30 cellular contexts compared by ENCODE assay signal in the genomic region with DNA sequence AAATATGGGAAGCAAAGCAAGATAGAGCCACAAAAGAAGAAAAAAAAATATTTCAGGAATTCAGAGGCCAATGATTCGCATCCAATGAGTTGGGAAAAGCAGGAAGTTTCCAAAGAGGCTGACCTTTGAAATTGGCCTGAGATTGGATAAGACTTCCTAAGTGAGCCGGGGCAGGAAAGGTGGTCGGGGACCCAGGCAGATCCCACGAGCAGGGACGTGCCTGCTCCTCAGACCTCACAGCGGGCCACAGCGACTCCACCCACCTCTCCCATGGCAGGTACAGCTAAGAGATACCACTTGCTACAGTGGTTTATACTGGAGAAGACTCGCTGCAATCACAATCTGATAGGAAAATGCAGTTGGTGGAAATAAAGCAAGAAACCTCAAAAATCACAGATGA.
"Had no signal": no experiment of that assay in that cellular context is flagged by ENCODE, and none has a peak within 500 bp of the region (broad histone marks: within the 10 kb centered on the region; RNA-seq: fewer than 3 reads in every experiment).

No MANE protein-coding gene starts in this region.

- H3K27me3 ChIP-seq: body of pancreas, colonic mucosa had no signal

- ATAC-seq: activated naive CD8-positive, alpha-beta T cell treated with anti-CD3 and anti-CD28 coated beads, Interleukin-2, amount 50 U/mL, for 24 hours; body of pancreas; gastroesophageal sphincter; heart right ventricle; WTC11 had no signal

- DNase-seq: activated CD4-positive, alpha-beta memory T cell treated with anti-CD3 and anti-CD28 coated beads, Interleukin-2, amount 10 ng/mL, durations not matched to agents 7 days and 5 days; activated CD4-positive, alpha-beta T cell treated with anti-CD3 and anti-CD28 coated beads for 1 hour; activated CD4-positive, alpha-beta T cell treated with anti-CD3 and anti-CD28 coated beads for 4 hours; activated CD4-positive, alpha-beta T cell treated with anti-CD3 and anti-CD28 coated beads, Interleukin-2, amount 10 ng/mL, durations not matched to agents 7 days and 5 days; activated CD4-positive, alpha-beta T cell treated with anti-CD3 and anti-CD28 coated beads, Interleukin-2, amount 50 U/mL, for 4 hours; activated effector memory CD4-positive, alpha-beta T cell treated with anti-CD3 and anti-CD28 coated beads, Interleukin-2, amount 50 U/mL, for 16 hours; activated naive CD4-positive, alpha-beta T cell treated with anti-CD3 and anti-CD28 coated beads for 36 hours; activated naive CD8-positive, alpha-beta T cell treated with anti-CD3 and anti-CD28 coated beads for 36 hours; activated naive CD8-positive, alpha-beta T cell treated with anti-CD3 and anti-CD28 coated beads, Interleukin-2, amount 50 U/mL, for 24 hours; activated T-cell treated with anti-CD3 and anti-CD28 coated beads, Interleukin-2, amount 50 U/mL, for 1 hour; activated T-cell treated with anti-CD3 and anti-CD28 coated beads, Interleukin-2, amount 50 U/mL, for 48 hours; adrenal gland; amygdala; aorta; body of pancreas; caudate nucleus; colonic mucosa; dorsolateral prefrontal cortex; effector memory CD4-positive, alpha-beta T cell; erythroblast; esophagus squamous epithelium; foreskin melanocyte; heart right ventricle; T-helper 2 cell had no signal

- H3K36me3 Mint-ChIP-seq: activated naive CD4-positive, alpha-beta T cell treated with anti-CD3 and anti-CD28 coated beads, Interleukin-2, amount 50 U/mL, for 24 hours; activated naive CD8-positive, alpha-beta T cell treated with anti-CD3 and anti-CD28 coated beads for 36 hours had no signal

- H3K27ac ChIP-seq: adrenal gland, body of pancreas, colonic mucosa, dorsolateral prefrontal cortex, esophagus squamous epithelium, gastroesophageal sphincter, heart right ventricle had no signal

- H3K27ac Mint-ChIP-seq: activated CD4-positive, alpha-beta memory T cell treated with anti-CD3 and anti-CD28 coated beads, Interleukin-2, amount 10 ng/mL, durations not matched to agents 7 days and 5 days; activated CD4-positive, alpha-beta T cell treated with anti-CD3 and anti-CD28 coated beads, Interleukin-2, amount 10 ng/mL, durations not matched to agents 7 days and 5 days; activated naive CD4-positive, alpha-beta T cell treated with anti-CD3 and anti-CD28 coated beads for 36 hours; activated naive CD4-positive, alpha-beta T cell treated with anti-CD3 and anti-CD28 coated beads, Interleukin-2, amount 50 U/mL, for 24 hours; activated naive CD8-positive, alpha-beta T cell treated with anti-CD3 and anti-CD28 coated beads for 36 hours; activated naive CD8-positive, alpha-beta T cell treated with anti-CD3 and anti-CD28 coated beads, Interleukin-2, amount 50 U/mL, for 24 hours; activated T-helper 1 cell treated with anti-CD3 and anti-CD28 coated beads, Interleukin-12 subunit alpha, Interleukin-12 subunit beta, Interleukin-2, Interleukin-4 antibody, amounts not matched to agents 30 ng/mL and 10 ng/mL and 1 ng/mL, durations not matched to agents 14 hours and 24 hours and 36 hours; activated T-helper 2 cell treated with anti-CD3 and anti-CD28 coated beads, Interferon-gamma antibody, Interleukin-2, Interleukin-4, amounts not matched to agents 10 μg/mL and 5 μg/mL and 100 μg/mL, durations not matched to agents 14 hours and 24 hours and 36 hours; dendritic cell treated with granulocyte-macrophage colony-stimulating factor and Interleukin-4, amounts not matched to agents 40 ng/mL and 50 ng/mL, for 4 days; WTC11 had no signal

- H3K9me3 Mint-ChIP-seq: activated CD4-positive, alpha-beta memory T cell treated with anti-CD3 and anti-CD28 coated beads, Interleukin-2, amount 10 ng/mL, durations not matched to agents 7 days and 5 days; activated CD4-positive, alpha-beta T cell treated with anti-CD3 and anti-CD28 coated beads, Interleukin-2, amount 10 ng/mL, durations not matched to agents 7 days and 5 days; activated naive CD4-positive, alpha-beta T cell treated with anti-CD3 and anti-CD28 coated beads for 36 hours; activated naive CD4-positive, alpha-beta T cell treated with anti-CD3 and anti-CD28 coated beads, Interleukin-2, amount 50 U/mL, for 24 hours; activated naive CD8-positive, alpha-beta T cell treated with anti-CD3 and anti-CD28 coated beads for 36 hours; activated naive CD8-positive, alpha-beta T cell treated with anti-CD3 and anti-CD28 coated beads, Interleukin-2, amount 50 U/mL, for 24 hours; activated T-helper 1 cell treated with anti-CD3 and anti-CD28 coated beads, Interleukin-12 subunit alpha, Interleukin-12 subunit beta, Interleukin-2, Interleukin-4 antibody, amounts not matched to agents 30 ng/mL and 10 ng/mL and 1 ng/mL, durations not matched to agents 14 hours and 24 hours and 36 hours; activated T-helper 2 cell treated with anti-CD3 and anti-CD28 coated beads, Interferon-gamma antibody, Interleukin-2, Interleukin-4, amounts not matched to agents 10 μg/mL and 5 μg/mL and 100 μg/mL, durations not matched to agents 14 hours and 24 hours and 36 hours; dendritic cell treated with granulocyte-macrophage colony-stimulating factor and Interleukin-4, amounts not matched to agents 40 ng/mL and 50 ng/mL, for 4 days had no signal

- H3K4me3 Mint-ChIP-seq: activated CD4-positive, alpha-beta memory T cell treated with anti-CD3 and anti-CD28 coated beads, Interleukin-2, amount 10 ng/mL, durations not matched to agents 7 days and 5 days; activated CD4-positive, alpha-beta T cell treated with anti-CD3 and anti-CD28 coated beads, Interleukin-2, amount 10 ng/mL, durations not matched to agents 7 days and 5 days; activated naive CD4-positive, alpha-beta T cell treated with anti-CD3 and anti-CD28 coated beads for 36 hours; activated naive CD4-positive, alpha-beta T cell treated with anti-CD3 and anti-CD28 coated beads, Interleukin-2, amount 50 U/mL, for 24 hours; activated naive CD8-positive, alpha-beta T cell treated with anti-CD3 and anti-CD28 coated beads for 36 hours; activated naive CD8-positive, alpha-beta T cell treated with anti-CD3 and anti-CD28 coated beads, Interleukin-2, amount 50 U/mL, for 24 hours; activated T-helper 1 cell treated with anti-CD3 and anti-CD28 coated beads, Interleukin-12 subunit alpha, Interleukin-12 subunit beta, Interleukin-2, Interleukin-4 antibody, amounts not matched to agents 30 ng/mL and 10 ng/mL and 1 ng/mL, durations not matched to agents 14 hours and 24 hours and 36 hours; dendritic cell treated with granulocyte-macrophage colony-stimulating factor and Interleukin-4, amounts not matched to agents 40 ng/mL and 50 ng/mL, for 4 days; WTC11 had no signal

- H3K4me3 ChIP-seq: adrenal gland, body of pancreas, colonic mucosa, dorsolateral prefrontal cortex, esophagus squamous epithelium, gastroesophageal sphincter, heart right ventricle had no signal

- H3K9me3 ChIP-seq: adrenal gland, body of pancreas, colonic mucosa, esophagus squamous epithelium, gastroesophageal sphincter, heart right ventricle had no signal

- H3K4me1 Mint-ChIP-seq: activated CD4-positive, alpha-beta memory T cell treated with anti-CD3 and anti-CD28 coated beads, Interleukin-2, amount 10 ng/mL, durations not matched to agents 7 days and 5 days; activated CD4-positive, alpha-beta T cell treated with anti-CD3 and anti-CD28 coated beads, Interleukin-2, amount 10 ng/mL, durations not matched to agents 7 days and 5 days; activated naive CD4-positive, alpha-beta T cell treated with anti-CD3 and anti-CD28 coated beads, Interleukin-2, amount 50 U/mL, for 24 hours; activated naive CD8-positive, alpha-beta T cell treated with anti-CD3 and anti-CD28 coated beads for 36 hours; activated naive CD8-positive, alpha-beta T cell treated with anti-CD3 and anti-CD28 coated beads, Interleukin-2, amount 50 U/mL, for 24 hours had no signal

- H3K4me1 ChIP-seq: adrenal gland, body of pancreas, colonic mucosa, esophagus squamous epithelium, gastroesophageal sphincter had no signal

- H3K36me3 ChIP-seq: adrenal gland, colonic mucosa, esophagus squamous epithelium, gastroesophageal sphincter, heart right ventricle had no signal

- H3K27me3 Mint-ChIP-seq: activated CD4-positive, alpha-beta T cell treated with anti-CD3 and anti-CD28 coated beads, Interleukin-2, amount 10 ng/mL, durations not matched to agents 7 days and 5 days had no signal
